ENCODE assay signal across 9 cellular contexts in the genomic region with DNA sequence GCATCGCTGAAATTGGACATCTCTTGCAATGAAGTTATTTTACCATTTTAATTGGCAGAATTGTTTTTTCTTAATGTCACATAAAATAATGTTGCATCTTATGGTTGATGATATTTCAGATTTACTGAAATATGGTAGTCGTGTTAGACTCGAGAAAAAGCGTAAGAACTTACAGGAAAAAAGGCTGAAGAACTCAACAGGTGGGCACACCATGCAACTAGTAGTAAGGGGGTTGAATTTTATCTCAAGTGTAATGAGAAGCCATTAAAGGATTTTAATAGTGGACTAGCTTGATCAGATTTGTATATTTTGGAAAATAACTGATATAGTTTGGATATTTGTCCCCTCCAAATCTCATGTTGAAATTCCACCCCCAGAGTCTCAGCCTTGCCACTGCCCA.
"Had no signal": no experiment of that assay in that cellular context is flagged by ENCODE, and none has a peak within 500 bp of the region (broad histone marks: within the 10 kb centered on the region; RNA-seq: fewer than 3 reads in every experiment).

No MANE protein-coding gene starts in this region.

- ATAC-seq: activated CD4-positive, alpha-beta T cell treated with anti-CD3 and anti-CD28 coated beads for 36 hours; activated CD4-positive, CD25-positive, alpha-beta regulatory T cell treated with anti-CD3 and anti-CD28 coated beads, Interleukin-2, amount 50 U/mL, for 24 hours; activated CD8-positive, alpha-beta memory T cell treated with anti-CD3 and anti-CD28 coated beads, Interleukin-2, amount 10 ng/mL, durations not matched to agents 7 days and 5 days; activated CD8-positive, alpha-beta T cell treated with anti-CD3 and anti-CD28 coated beads for 36 hours; activated CD8-positive, alpha-beta T cell treated with anti-CD3 and anti-CD28 coated beads, Interleukin-2, amount 10 ng/mL, durations not matched to agents 7 days and 5 days; T-helper 17 cell; WTC11 had no signal

- H3K36me3 ChIP-seq: WERI-Rb-1 had no signal

- H3K27ac ChIP-seq: VCaP, WERI-Rb-1 had no signal
